In genomic region chr20:51534764-51535386, GRCh38 we compare ENCODE assay signal across 11 cellular contexts. TPM values are rescaled to one million over a fixed set of nuclear protein-coding genes. Genes with fewer than 3 reads are reported as not detected.
DNase-seq lines count a peak whose midpoint lies in the region; ATAC-seq lines count a peak whose summit lies in the region.
"Had no signal": no experiment of that assay in that cellular context is flagged by ENCODE, and none has a peak within 500 bp of the region (broad histone marks: within the 10 kb centered on the region; RNA-seq: fewer than 3 reads in every experiment).

No MANE protein-coding gene starts in this region.

- intact Hi-C loops in activated naive CD4-positive, alpha-beta T cell treated with anti-CD3 and anti-CD28 coated beads for 36 hours (cut with micrococcal nuclease), result loop anchor here (5.0 to 10.0 kb wide), 2 partner anchors 870 to 1537 kb away; no protein-coding TSS in a partner anchor

- H3K27me3 Mint-ChIP-seq in activated naive CD4-positive, alpha-beta T cell treated with anti-CD3 and anti-CD28 coated beads for 36 hours (ENCODE audit: low read depth), result no peaks in the 10 kb centered on the region
- H3K27me3 Mint-ChIP-seq in central memory CD8-positive, alpha-beta T cell, result no peaks in the 10 kb centered on the region

- peaks cover 96% of the 10 kb centered on the region for H3K4me1 Mint-ChIP-seq in activated naive CD4-positive, alpha-beta T cell treated with anti-CD3 and anti-CD28 coated beads for 36 hours (ENCODE audit: low read depth)
- H3K4me1 Mint-ChIP-seq in central memory CD8-positive, alpha-beta T cell, result peaks cover 99% of the 10 kb centered on the region
- peaks cover 97% of the 10 kb centered on the region for H3K4me1 Mint-ChIP-seq in stimulated activated effector memory CD8-positive, alpha-beta T cell treated with anti-CD3 and anti-CD28 coated beads, Interleukin-12 subunit alpha, Interleukin-12 subunit beta, amount 100 ng/mL, for 72 hours

- no peak for DNase-seq in activated naive CD4-positive, alpha-beta T cell treated with anti-CD3 and anti-CD28 coated beads for 36 hours
- DNase-seq in activated naive CD4-positive, alpha-beta T cell (lab: John Stamatoyannopoulos, UW), result no peak
- DNase-seq in SKM-1 treated with dmso at 0.1 percent for 144 hours (lab: John Stamatoyannopoulos, UW; ENCODE audit: unreplicated experiment) (peak; percentile 70), GM03348 (ENCODE audit: low spot score) (no peak)
- no peak for DNase-seq in central memory CD8-positive, alpha-beta T cell (ENCODE audit: low spot score in 2 of 2)
- peak in 1 of 2 donors; percentile 59 for DNase-seq in stimulated activated effector memory CD8-positive, alpha-beta T cell treated with anti-CD3 and anti-CD28 coated beads, Interleukin-12 subunit alpha, Interleukin-12 subunit beta, amount 100 ng/mL, for 72 hours (ENCODE audit: low spot score in 2 of 2)
- DNase-seq: aorta, MM.1S, upper lobe of left lung had no signal

- H3K4me3 Mint-ChIP-seq in activated naive CD4-positive, alpha-beta T cell treated with anti-CD3 and anti-CD28 coated beads for 36 hours, result no peak overlapping the region
- peak overlapping the region; percentile 98 for H3K4me3 Mint-ChIP-seq in central memory CD8-positive, alpha-beta T cell
- peak overlapping the region; percentile 95 for H3K4me3 Mint-ChIP-seq in stimulated activated effector memory CD8-positive, alpha-beta T cell treated with anti-CD3 and anti-CD28 coated beads, Interleukin-12 subunit alpha, Interleukin-12 subunit beta, amount 100 ng/mL, for 72 hours

- H3K36me3 Mint-ChIP-seq in activated naive CD4-positive, alpha-beta T cell treated with anti-CD3 and anti-CD28 coated beads for 36 hours (ENCODE audit: low read depth), result peaks cover 15% of the 10 kb centered on the region
- H3K36me3 Mint-ChIP-seq in central memory CD8-positive, alpha-beta T cell (ENCODE audit: insufficient read depth), result peaks cover 53% of the 10 kb centered on the region
- H3K36me3 Mint-ChIP-seq in stimulated activated effector memory CD8-positive, alpha-beta T cell treated with anti-CD3 and anti-CD28 coated beads, Interleukin-12 subunit alpha, Interleukin-12 subunit beta, amount 100 ng/mL, for 72 hours, result peaks cover 58% of the 10 kb centered on the region

- H3K27ac Mint-ChIP-seq in activated naive CD4-positive, alpha-beta T cell treated with anti-CD3 and anti-CD28 coated beads for 36 hours, result peak overlapping the region; percentile 78
- peak overlapping the region; percentile 90 for H3K27ac Mint-ChIP-seq in central memory CD8-positive, alpha-beta T cell (ENCODE audit: low read depth)
- H3K27ac Mint-ChIP-seq in stimulated activated effector memory CD8-positive, alpha-beta T cell treated with anti-CD3 and anti-CD28 coated beads, Interleukin-12 subunit alpha, Interleukin-12 subunit beta, amount 100 ng/mL, for 72 hours, result peak overlapping the region; percentile 80

- ATAC-seq in central memory CD8-positive, alpha-beta T cell (replicated peaks; ENCODE audit: extremely low read depth, poor library complexity, severe bottlenecking), result no peak
- no peak for ATAC-seq in stimulated activated effector memory CD8-positive, alpha-beta T cell treated with anti-CD3 and anti-CD28 coated beads, Interleukin-12 subunit alpha, Interleukin-12 subunit beta, amount 100 ng/mL, for 72 hours
- ATAC-seq in HG02981 (IDR thresholded peaks at IDR 0.05; ENCODE audit: unreplicated experiment) (no peak), HG02884 (IDR thresholded peaks at IDR 0.05; ENCODE audit: unreplicated experiment) (no peak)

- CTCF ChIA-PET in activated naive CD4-positive, alpha-beta T cell treated with anti-CD3 and anti-CD28 coated beads for 36 hours (lab: Charles Lee), result interaction anchor here (1.0 to 2.0 kb wide), 2 partner anchors 21 to 64 kb away, joined by 3 to 4 read pairs; no protein-coding TSS in a partner anchor

- H3K9me3 Mint-ChIP-seq in activated naive CD4-positive, alpha-beta T cell treated with anti-CD3 and anti-CD28 coated beads for 36 hours, result no peaks in the 10 kb centered on the region
- no peaks in the 10 kb centered on the region for H3K9me3 Mint-ChIP-seq in central memory CD8-positive, alpha-beta T cell
- H3K9me3 Mint-ChIP-seq in stimulated activated effector memory CD8-positive, alpha-beta T cell treated with anti-CD3 and anti-CD28 coated beads, Interleukin-12 subunit alpha, Interleukin-12 subunit beta, amount 100 ng/mL, for 72 hours, result no peaks in the 10 kb centered on the region

RNA-seq across cellular contexts. Expression of gene NFATC2, which starts 7.6 kb away (rescaled TPM):
- 10 to 100 TPM; 15.7 to 17.4 TPM for total RNA-seq in activated naive CD4-positive, alpha-beta T cell treated with anti-CD3 and anti-CD28 coated beads for 36 hours
